23 cellular contexts compared by ENCODE assay signal in genomic region chr19:19466201-19466600, GRCh38. TPM values are rescaled to one million over a fixed set of nuclear protein-coding genes. Genes with fewer than 3 reads are reported as not detected.
DNase-seq lines count a peak whose midpoint lies in the region; ATAC-seq and TF ChIP-seq lines count a peak whose summit lies in the region.
"Had no signal": no experiment of that assay in that cellular context is flagged by ENCODE, and none has a peak within 500 bp of the region (broad histone marks: within the 10 kb centered on the region; RNA-seq: fewer than 3 reads in every experiment).

No MANE protein-coding gene starts in this region.

- no peak overlapping the region for H2AFZ ChIP-seq in PC-9
- H2AFZ ChIP-seq: hepatocyte, parathyroid adenoma had no signal

- DNase-seq in CD4-positive, alpha-beta T cell = no peak
- no peak for DNase-seq in PC-9
- DNase-seq in endodermal cell = no peak
- DNase-seq in neural crest cell (ENCODE audit: low read depth, low spot score) = no peak
- DNase-seq in AG08396 (ENCODE audit: low spot score) = no peak
- DNase-seq in stimulated activated CD4-positive, alpha-beta T cell treated with anti-CD3 and anti-CD28 coated beads, Interleukin-2, amount 100 ng/mL, for 48 hours = no peak
- DNase-seq: activated CD4-positive, alpha-beta memory T cell treated with anti-CD3 and anti-CD28 coated beads, Interleukin-2, amount 10 ng/mL, durations not matched to agents 7 days and 5 days; activated T-cell treated with anti-CD3 and anti-CD28 coated beads, Interleukin-2, amount 50 U/mL, for 4 hours; COR-L47; EL; KBM-7; NCI-H2029; Peyer's patch; testis; WERI-Rb-1 had no signal

- no peak overlapping the region for H3K4me2 ChIP-seq in PC-9
- H3K4me2 ChIP-seq: hepatocyte had no signal

- H3K4me3 ChIP-seq in PC-9 (no peak overlapping the region), endodermal cell (ENCODE audit: low read length) (no peak overlapping the region)
- H3K4me3 ChIP-seq: breast epithelium, hepatocyte, lung, Peyer's patch, testis had no signal

- no peaks in the 10 kb centered on the region for H3K9me2 ChIP-seq in PC-9 (ENCODE audit: insufficient read depth)

- H3K4me1 ChIP-seq in PC-9 (replicated peaks; ENCODE audit: insufficient read depth) (no peaks in the 10 kb centered on the region), endodermal cell (ENCODE audit: control insufficient read depth, insufficient read depth, low read length) (peaks cover 30% of the 10 kb centered on the region)

- TSS peak; percentile 10 for BruUV-seq in PC-9 (replicated peaks; lab: Mats Ljungman, UMichigan)

- no peaks in the 10 kb centered on the region for H3K27me3 ChIP-seq in CD4-positive, alpha-beta T cell (ENCODE audit: control insufficient read depth, insufficient read depth, low read length)
- H3K27me3 ChIP-seq in PC-9 (ENCODE audit: insufficient read depth, low read depth) (no peaks in the 10 kb centered on the region), endodermal cell (ENCODE audit: control insufficient read depth, insufficient read depth, low read length, poor library complexity, severe bottlenecking) (no peaks in the 10 kb centered on the region)
- H3K27me3 ChIP-seq: breast epithelium, hepatocyte, Peyer's patch, testis had no signal

- no peak overlapping the region for H3K27ac ChIP-seq in CD4-positive, alpha-beta T cell (ENCODE audit: low read depth, low read length)
- H3K27ac ChIP-seq in PC-9 (no peak overlapping the region), endodermal cell (ENCODE audit: low read depth, low read length) (no peak overlapping the region)
- H3K27ac ChIP-seq: breast epithelium, parathyroid adenoma, Peyer's patch, testis, WERI-Rb-1 had no signal

- peaks cover 52% of the 10 kb centered on the region for H3K4me1 Mint-ChIP-seq in CD4-positive, alpha-beta T cell (ENCODE audit: low read depth)
- H3K4me1 Mint-ChIP-seq in endodermal cell (peaks cover 32% of the 10 kb centered on the region), neural crest cell (peaks cover 34% of the 10 kb centered on the region)

- WGBS in endodermal cell (ENCODE audit: insufficient coverage in 1 of 2, insufficient read length in 1 of 2), 2 experiments = 93 to 97% methylated on average over 6 of the region's 6 CpGs

- H3K36me3 Mint-ChIP-seq in CD4-positive, alpha-beta T cell (ENCODE audit: low read depth) = peaks cover 66% of the 10 kb centered on the region
- H3K36me3 Mint-ChIP-seq in endodermal cell (ENCODE audit: low read depth) = peaks cover 56% of the 10 kb centered on the region
- peaks cover 49% of the 10 kb centered on the region for H3K36me3 Mint-ChIP-seq in neural crest cell (ENCODE audit: low read depth)

- H4K20me1 ChIP-seq in PC-9 (ENCODE audit: insufficient read depth) = peaks cover 20% of the 10 kb centered on the region

- H3K27me3 Mint-ChIP-seq in CD4-positive, alpha-beta T cell = no peaks in the 10 kb centered on the region
- H3K27me3 Mint-ChIP-seq in endodermal cell (ENCODE audit: insufficient read depth) = no peaks in the 10 kb centered on the region
- H3K27me3 Mint-ChIP-seq in neural crest cell (ENCODE audit: low read depth) = no peaks in the 10 kb centered on the region
- H3K27me3 Mint-ChIP-seq: activated CD4-positive, alpha-beta memory T cell treated with anti-CD3 and anti-CD28 coated beads, Interleukin-2, amount 10 ng/mL, durations not matched to agents 7 days and 5 days had no signal

- peaks cover 23% of the 10 kb centered on the region; the same call in 1 of the 2 replicates for H3F3A ChIP-seq in PC-9 (ENCODE audit: insufficient read depth, low read depth)

- CTCF ChIA-PET in CD4-positive, alpha-beta T cell (lab: Charles Lee) = no interaction called here
- CTCF ChIA-PET in PC-9 (lab: Charles Lee) = no interaction called here

- peak overlapping the region; percentile 5 for H3K4me3 Mint-ChIP-seq in CD4-positive, alpha-beta T cell
- H3K4me3 Mint-ChIP-seq in endodermal cell (no peak overlapping the region), neural crest cell (peak overlapping the region; percentile 47)
- H3K4me3 Mint-ChIP-seq: activated CD4-positive, alpha-beta memory T cell treated with anti-CD3 and anti-CD28 coated beads, Interleukin-2, amount 10 ng/mL, durations not matched to agents 7 days and 5 days; activated T-cell treated with anti-CD3 and anti-CD28 coated beads, Interleukin-2, amount 50 U/mL, for 4 hours had no signal

- peaks cover 40% of the 10 kb centered on the region for H3K36me3 ChIP-seq in PC-9 (ENCODE audit: low read depth)
- peaks cover 60% of the 10 kb centered on the region for H3K36me3 ChIP-seq in endodermal cell (ENCODE audit: control insufficient read depth, insufficient read depth, low read length)
- H3K36me3 ChIP-seq: breast epithelium had no signal

- peaks cover 18% of the 10 kb centered on the region for H3K9me3 ChIP-seq in CD4-positive, alpha-beta T cell (ENCODE audit: control insufficient read depth, low read length)
- peaks cover 24% of the 10 kb centered on the region for H3K9me3 ChIP-seq in PC-9 (ENCODE audit: insufficient read depth, low read depth)
- H3K9me3 ChIP-seq in endodermal cell (ENCODE audit: control insufficient read depth, low read length) = peaks cover 54% of the 10 kb centered on the region
- H3K9me3 ChIP-seq: testis had no signal

- POLR2A ChIA-PET in CD4-positive, alpha-beta T cell (lab: Charles Lee) = interaction anchor here (1.3 kb wide), 1 partner anchor 23 kb away, joined by 3 read pairs; no protein-coding TSS in a partner anchor
- POLR2A ChIA-PET in PC-9 (lab: Charles Lee; ENCODE audit: unreplicated experiment) = no interaction called here

- H3K9ac ChIP-seq in endodermal cell (ENCODE audit: extremely low read depth, low read length, poor library complexity, severe bottlenecking) = no peak overlapping the region
- H3K9ac ChIP-seq: parathyroid adenoma had no signal

- H3K27ac Mint-ChIP-seq in CD4-positive, alpha-beta T cell = peak overlapping the region; percentile 10
- peak overlapping the region; percentile 26 for H3K27ac Mint-ChIP-seq in endodermal cell
- peak overlapping the region; percentile 79 for H3K27ac Mint-ChIP-seq in neural crest cell (ENCODE audit: unreplicated experiment)
- H3K27ac Mint-ChIP-seq: activated CD4-positive, alpha-beta memory T cell treated with anti-CD3 and anti-CD28 coated beads, Interleukin-2, amount 10 ng/mL, durations not matched to agents 7 days and 5 days had no signal

- H3K79me2 ChIP-seq in PC-9 (ENCODE audit: low read depth) = peaks cover 46% of the 10 kb centered on the region

- ATAC-seq in CD4-positive, alpha-beta T cell (ENCODE audit: poor library complexity) = no peak
- no peak for ATAC-seq in GM21825 (IDR thresholded peaks at IDR 0.05; ENCODE audit: unreplicated experiment)
- ATAC-seq in GM19397 (IDR thresholded peaks at IDR 0.05; ENCODE audit: unreplicated experiment) = no peak
- ATAC-seq: activated T-cell treated with anti-CD3 and anti-CD28 coated beads, Interleukin-2, amount 50 U/mL, for 4 hours; HCT116; sciatic nerve had no signal

- intact Hi-C loops in CD4-positive, alpha-beta T cell (cut with DNase I, micrococcal nuclease) = no loop called here
- intact Hi-C loops in PC-9 (cut with micrococcal nuclease; ENCODE audit: unreplicated experiment) = no loop called here

- peaks cover 8% of the 10 kb centered on the region for H3K9me3 Mint-ChIP-seq in CD4-positive, alpha-beta T cell
- H3K9me3 Mint-ChIP-seq in endodermal cell = peaks cover 48% of the 10 kb centered on the region
- H3K9me3 Mint-ChIP-seq in neural crest cell = peaks cover 20% of the 10 kb centered on the region

- TF ChIP-seq CTCF in CD4-positive, alpha-beta T cell (IDR thresholded peaks at IDR 0.05) = no peak
- TF ChIP-seq CTCF in PC-9 (conservative IDR thresholded peaks at IDR 0.05) (no peak), endodermal cell (conservative IDR thresholded peaks at IDR 0.05) (no peak), neural crest cell (conservative IDR thresholded peaks at IDR 0.05) (no peak)

RNA-seq across cellular contexts. Expression of gene TSSK6, which starts 49.1 kb away (rescaled TPM):
- total RNA-seq in CD4-positive, alpha-beta T cell = 1 to 10 TPM; 3.4 to 5.5 TPM
- total RNA-seq in PC-9 (2021) = 2.0 and 3.3 TPM in 2 replicates
- total RNA-seq in endodermal cell = 1 to 10 TPM; 2.9 to 5.0 TPM
- 3.5 TPM for polyA plus RNA-seq in endodermal cell (2013, experiment 1 of 2)
- polyA plus RNA-seq in endodermal cell (2013, experiment 2 of 2) = 2.5 TPM
- total RNA-seq in neural crest cell = 2.7 and 2.9 TPM in 2 replicates

RNA-seq across cellular contexts. Expression of gene NDUFA13, which starts 49.8 kb away (rescaled TPM):
- 100 to 1,000 TPM; 145 to 156 TPM for total RNA-seq in CD4-positive, alpha-beta T cell
- 203 and 309 TPM in 2 replicates for total RNA-seq in PC-9 (2021)
- 100 to 1,000 TPM; 408 to 446 TPM for total RNA-seq in endodermal cell
- 206 TPM for polyA plus RNA-seq in endodermal cell (2013, experiment 1 of 2)
- polyA plus RNA-seq in endodermal cell (2013, experiment 2 of 2) = 187 TPM
- total RNA-seq in neural crest cell = 371 and 389 TPM in 2 replicates

Comparison
In these comparisons a context has a peak if more than half of its experiments do, and no peak if none do; other contexts are left out.
1. H3K27ac Mint-ChIP-seq: peak in every context shown above with its lines; median percentile 79 in neural crest cell; 26 in endodermal cell; 10 in CD4-positive, alpha-beta T cell.